In the genomic region with DNA sequence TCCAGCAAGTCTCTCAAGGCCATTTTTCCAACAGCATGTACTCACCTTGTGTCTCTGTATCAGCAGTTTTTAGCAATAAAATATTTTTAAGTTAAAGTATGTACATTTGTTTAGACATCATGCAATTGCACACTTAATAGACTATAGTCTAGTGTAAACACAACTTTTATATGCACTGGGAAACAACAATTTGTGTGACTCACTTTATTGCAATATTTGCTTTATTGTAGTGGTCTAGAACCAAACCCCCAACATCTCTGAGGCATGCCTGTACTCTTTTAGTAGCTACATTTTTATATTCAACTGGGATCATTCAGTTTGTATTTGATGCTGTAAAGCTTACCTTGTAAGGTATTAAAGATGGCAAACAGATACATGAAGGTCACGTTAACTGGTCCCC, we compare ENCODE assay signal across 31 cellular contexts.
"Had no signal": no experiment of that assay in that cellular context is flagged by ENCODE, and none has a peak within 500 bp of the region (broad histone marks: within the 10 kb centered on the region; RNA-seq: fewer than 3 reads in every experiment).

No MANE protein-coding gene starts in this region.

- H3K9me3 ChIP-seq: ascending aorta, esophagus muscularis mucosa, gastrocnemius medialis, heart left ventricle had no signal

- H3K27me3 ChIP-seq: ascending aorta, brain microvascular endothelial cell, esophagus muscularis mucosa, foreskin keratinocyte, gastrocnemius medialis had no signal

- ATAC-seq: activated CD4-positive, alpha-beta T cell treated with anti-CD3 and anti-CD28 coated beads for 36 hours; activated naive CD4-positive, alpha-beta T cell treated with anti-CD3 and anti-CD28 coated beads, Interleukin-2, amount 50 U/mL, for 72 hours; activated T-cell treated with anti-CD3 and anti-CD28 coated beads, Interleukin-2, amount 50 U/mL, for 72 hours; effector memory CD8-positive, alpha-beta T cell; foreskin keratinocyte; gastrocnemius medialis; heart left ventricle; T-helper 17 cell had no signal

- DNase-seq: activated CD4-positive, alpha-beta memory T cell treated with anti-CD3 and anti-CD28 coated beads, Interleukin-2, amount 10 ng/mL, durations not matched to agents 7 days and 5 days; activated CD4-positive, alpha-beta T cell treated with anti-CD3 and anti-CD28 coated beads for 36 hours; activated CD4-positive, alpha-beta T cell treated with anti-CD3 and anti-CD28 coated beads, Interleukin-2, amount 10 ng/mL, durations not matched to agents 24 days and 14 days; activated CD4-positive, alpha-beta T cell treated with anti-CD3 and anti-CD28 coated beads, Interleukin-2, amount 50 U/mL, for 4 hours; activated CD4-positive, CD25-positive, alpha-beta regulatory T cell; activated CD4-positive, CD25-positive, alpha-beta regulatory T cell treated with anti-CD3 and anti-CD28 coated beads, Interleukin-2, amount 50 U/mL, for 72 hours; activated CD8-positive, alpha-beta memory T cell treated with anti-CD3 and anti-CD28 coated beads, Interleukin-2, amount 50 U/mL, for 48 hours; activated gamma-delta T cell; activated naive CD4-positive, alpha-beta T cell; activated naive CD4-positive, alpha-beta T cell treated with anti-CD3 and anti-CD28 coated beads, Interleukin-2, amount 10 ng/mL, durations not matched to agents 7 days and 5 days; activated naive CD8-positive, alpha-beta T cell treated with anti-CD3 and anti-CD28 coated beads, Interleukin-2, amount 10 ng/mL, durations not matched to agents 7 days and 5 days; activated T-cell treated with anti-CD3 and anti-CD28 coated beads for 4 hours; activated T-cell treated with anti-CD3 and anti-CD28 coated beads, Interleukin-2, amount 50 U/mL, for 24 hours; activated T-cell treated with anti-CD3 and anti-CD28 coated beads, Interleukin-2, amount 50 U/mL, for 72 hours; brain microvascular endothelial cell; cortex of kidney; dermis blood vessel endothelial cell; effector CD4-positive, alpha-beta T cell; effector memory CD8-positive, alpha-beta T cell; erythroblast; foreskin keratinocyte; gastrocnemius medialis; glutamatergic neuron; heart left ventricle; T-helper 17 cell; T1000 had no signal

- H3K27ac ChIP-seq: ascending aorta, brain microvascular endothelial cell, esophagus muscularis mucosa, foreskin keratinocyte, gastrocnemius medialis, heart left ventricle had no signal

- FAIRE-seq: bronchial epithelial cell, colon had no signal

- H3K4me3 ChIP-seq: ascending aorta, esophagus muscularis mucosa, gastrocnemius medialis, heart left ventricle had no signal

- H3K36me3 ChIP-seq: ascending aorta, brain microvascular endothelial cell, esophagus muscularis mucosa, gastrocnemius medialis, heart left ventricle had no signal

- H3K4me1 ChIP-seq: gastrocnemius medialis, heart left ventricle had no signal
